In the genomic region with DNA sequence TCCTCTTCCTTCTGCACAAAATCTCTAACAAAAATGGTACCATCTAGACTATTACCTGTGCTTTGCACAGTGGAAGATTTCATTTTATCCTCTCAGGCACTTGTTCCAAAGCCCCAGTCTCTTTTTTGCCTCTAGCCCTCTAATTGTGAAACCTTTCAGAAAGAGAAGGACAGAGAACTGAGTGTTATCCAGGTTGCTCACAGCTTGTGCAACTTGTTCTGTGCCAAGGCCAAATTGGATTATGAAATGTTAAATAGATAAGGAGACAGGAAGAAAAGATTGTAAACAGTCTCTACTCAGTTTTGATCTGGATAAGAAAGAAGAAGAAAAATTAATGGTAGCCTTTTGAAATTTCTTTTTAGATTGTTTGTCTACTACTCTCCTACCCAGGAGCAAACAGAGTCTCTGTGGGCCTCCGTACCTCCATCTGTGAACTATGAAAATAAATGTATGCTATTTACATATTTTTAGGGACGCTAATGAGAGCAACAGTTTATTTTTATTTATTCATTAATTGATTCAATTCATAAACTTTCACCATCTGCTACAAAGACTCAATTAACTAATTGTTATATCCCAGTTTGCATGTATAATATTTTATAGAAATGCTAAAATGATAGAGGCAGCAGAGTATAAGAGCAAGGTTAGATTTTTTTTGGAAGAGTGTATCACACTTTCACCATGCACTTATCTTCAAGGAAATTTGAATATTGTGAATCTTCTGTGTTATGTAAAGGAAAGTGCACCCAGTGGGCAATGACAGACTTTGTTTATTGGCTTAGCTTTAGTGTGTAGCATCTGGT, we compare ENCODE assay signal across 1 cellular context.
TF ChIP-seq lines count a peak whose summit lies in the region.

No MANE protein-coding gene starts in this region.

TF ChIP-seq in HepG2, 621 proteins besides CTCF, POLR2A, EP300 and RAD21 (continued from another document):
- TF ChIP-seq, protein P1, sequence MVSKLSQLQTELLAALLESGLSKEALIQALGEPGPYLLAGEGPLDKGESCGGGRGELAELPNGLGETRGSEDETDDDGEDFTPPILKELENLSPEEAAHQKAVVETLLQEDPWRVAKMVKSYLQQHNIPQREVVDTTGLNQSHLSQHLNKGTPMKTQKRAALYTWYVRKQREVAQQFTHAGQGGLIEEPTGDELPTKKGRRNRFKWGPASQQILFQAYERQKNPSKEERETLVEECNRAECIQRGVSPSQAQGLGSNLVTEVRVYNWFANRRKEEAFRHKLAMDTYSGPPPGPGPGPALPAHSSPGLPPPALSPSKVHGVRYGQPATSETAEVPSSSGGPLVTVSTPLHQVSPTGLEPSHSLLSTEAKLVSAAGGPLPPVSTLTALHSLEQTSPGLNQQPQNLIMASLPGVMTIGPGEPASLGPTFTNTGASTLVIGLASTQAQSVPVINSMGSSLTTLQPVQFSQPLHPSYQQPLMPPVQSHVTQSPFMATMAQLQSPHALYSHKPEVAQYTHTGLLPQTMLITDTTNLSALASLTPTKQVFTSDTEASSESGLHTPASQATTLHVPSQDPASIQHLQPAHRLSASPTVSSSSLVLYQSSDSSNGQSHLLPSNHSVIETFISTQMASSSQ (IDR thresholded peaks at IDR 0.05; ENCODE audit: low read depth): no peak
- TF ChIP-seq, protein P1 (CRISPR knock-in tag; IDR thresholded peaks at IDR 0.05; ENCODE audit: borderline replicate concordance): peak; percentile 46; the same call in 1 of the 2 replicates
- TF ChIP-seq, protein P2, sequence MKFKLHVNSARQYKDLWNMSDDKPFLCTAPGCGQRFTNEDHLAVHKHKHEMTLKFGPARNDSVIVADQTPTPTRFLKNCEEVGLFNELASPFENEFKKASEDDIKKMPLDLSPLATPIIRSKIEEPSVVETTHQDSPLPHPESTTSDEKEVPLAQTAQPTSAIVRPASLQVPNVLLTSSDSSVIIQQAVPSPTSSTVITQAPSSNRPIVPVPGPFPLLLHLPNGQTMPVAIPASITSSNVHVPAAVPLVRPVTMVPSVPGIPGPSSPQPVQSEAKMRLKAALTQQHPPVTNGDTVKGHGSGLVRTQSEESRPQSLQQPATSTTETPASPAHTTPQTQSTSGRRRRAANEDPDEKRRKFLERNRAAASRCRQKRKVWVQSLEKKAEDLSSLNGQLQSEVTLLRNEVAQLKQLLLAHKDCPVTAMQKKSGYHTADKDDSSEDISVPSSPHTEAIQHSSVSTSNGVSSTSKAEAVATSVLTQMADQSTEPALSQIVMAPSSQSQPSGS (CRISPR knock-in tag; IDR thresholded peaks at IDR 0.05): peak; percentile 62; the same call in 1 of the 2 replicates
- TF ChIP-seq GFI1 (CRISPR knock-in tag; IDR thresholded peaks at IDR 0.05; ENCODE audit: borderline replicate concordance) (no peak), ZNF468 (CRISPR knock-in tag; IDR thresholded peaks at IDR 0.05) (no peak), ADNP (CRISPR knock-in tag; IDR thresholded peaks at IDR 0.05) (no peak), ETV5 (CRISPR knock-in tag; IDR thresholded peaks at IDR 0.05; ENCODE audit: borderline replicate concordance) (peak; percentile 80; the same call in 1 of the 2 replicates), GATAD2A (CRISPR knock-in tag; IDR thresholded peaks at IDR 0.05) (peak; percentile 98), ZKSCAN8 (CRISPR knock-in tag; IDR thresholded peaks at IDR 0.05; ENCODE audit: borderline replicate concordance) (peak; percentile 62; the same call in 1 of the 2 replicates), KDM1A (CRISPR knock-in tag; IDR thresholded peaks at IDR 0.05) (peak; percentile 83; the same call in 1 of the 2 replicates), FOXA3 (CRISPR knock-in tag; IDR thresholded peaks at IDR 0.05) (peak; percentile 89), SUZ12 (IDR thresholded peaks at IDR 0.05; ENCODE audit: low read depth, low read length) (no peak), ZNF552 (CRISPR knock-in tag; IDR thresholded peaks at IDR 0.05; ENCODE audit: borderline replicate concordance) (no peak), ZNF253 (CRISPR knock-in tag; IDR thresholded peaks at IDR 0.05; ENCODE audit: borderline replicate concordance) (no peak), PITX1 (CRISPR knock-in tag; IDR thresholded peaks at IDR 0.05) (0 out of 2 replicates have a peak, but pooled peaks have one; percentile 52), THAP11 (CRISPR knock-in tag; IDR thresholded peaks at IDR 0.05) (peak; percentile 46; the same call in 1 of the 2 replicates), CEBPG (CRISPR knock-in tag; IDR thresholded peaks at IDR 0.05) (peak; percentile 93), TCF7 (IDR thresholded peaks at IDR 0.05; ENCODE audit: low read depth) (peak; percentile 50), ZNF124 (CRISPR knock-in tag; IDR thresholded peaks at IDR 0.05) (0 out of 2 replicates have a peak, but pooled peaks have one; percentile 60), ZNF788 (CRISPR knock-in tag; IDR thresholded peaks at IDR 0.05; ENCODE audit: borderline replicate concordance) (no peak), NR2F6 (IDR thresholded peaks at IDR 0.05) (no peak), NR2F6 (CRISPR knock-in tag; IDR thresholded peaks at IDR 0.05) (peak; percentile 52; the same call in 1 of the 2 replicates), RARA (CRISPR knock-in tag; IDR thresholded peaks at IDR 0.05) (peak; percentile 62), ZNF260 (CRISPR knock-in tag; IDR thresholded peaks at IDR 0.05; ENCODE audit: borderline replicate concordance, low read depth) (no peak), AHR (CRISPR knock-in tag; IDR thresholded peaks at IDR 0.05) (no peak), HDAC2 (CRISPR knock-in tag; IDR thresholded peaks at IDR 0.05) (peak; percentile 68; the same call in 1 of the 2 replicates), ZNF891 (CRISPR knock-in tag; IDR thresholded peaks at IDR 0.05) (no peak), FOXK1 (CRISPR knock-in tag; IDR thresholded peaks at IDR 0.05; ENCODE audit: borderline replicate concordance, low read depth) (peak; percentile 48; the same call in 1 of the 2 replicates)
- TF ChIP-seq, protein P3, sequence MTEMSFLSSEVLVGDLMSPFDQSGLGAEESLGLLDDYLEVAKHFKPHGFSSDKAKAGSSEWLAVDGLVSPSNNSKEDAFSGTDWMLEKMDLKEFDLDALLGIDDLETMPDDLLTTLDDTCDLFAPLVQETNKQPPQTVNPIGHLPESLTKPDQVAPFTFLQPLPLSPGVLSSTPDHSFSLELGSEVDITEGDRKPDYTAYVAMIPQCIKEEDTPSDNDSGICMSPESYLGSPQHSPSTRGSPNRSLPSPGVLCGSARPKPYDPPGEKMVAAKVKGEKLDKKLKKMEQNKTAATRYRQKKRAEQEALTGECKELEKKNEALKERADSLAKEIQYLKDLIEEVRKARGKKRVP (CRISPR knock-in tag; IDR thresholded peaks at IDR 0.05): peak in 1 of 2 experiments; percentile 59; a peak in 1 of 4 replicates
- TF ChIP-seq, protein P4, sequence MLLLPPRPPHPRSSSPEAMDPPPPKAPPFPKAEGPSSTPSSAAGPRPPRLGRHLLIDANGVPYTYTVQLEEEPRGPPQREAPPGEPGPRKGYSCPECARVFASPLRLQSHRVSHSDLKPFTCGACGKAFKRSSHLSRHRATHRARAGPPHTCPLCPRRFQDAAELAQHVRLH (CRISPR knock-in tag; IDR thresholded peaks at IDR 0.05; ENCODE audit: borderline replicate concordance, low read depth): peak; percentile 46; the same call in 1 of the 2 replicates
- TF ChIP-seq, protein P5, sequence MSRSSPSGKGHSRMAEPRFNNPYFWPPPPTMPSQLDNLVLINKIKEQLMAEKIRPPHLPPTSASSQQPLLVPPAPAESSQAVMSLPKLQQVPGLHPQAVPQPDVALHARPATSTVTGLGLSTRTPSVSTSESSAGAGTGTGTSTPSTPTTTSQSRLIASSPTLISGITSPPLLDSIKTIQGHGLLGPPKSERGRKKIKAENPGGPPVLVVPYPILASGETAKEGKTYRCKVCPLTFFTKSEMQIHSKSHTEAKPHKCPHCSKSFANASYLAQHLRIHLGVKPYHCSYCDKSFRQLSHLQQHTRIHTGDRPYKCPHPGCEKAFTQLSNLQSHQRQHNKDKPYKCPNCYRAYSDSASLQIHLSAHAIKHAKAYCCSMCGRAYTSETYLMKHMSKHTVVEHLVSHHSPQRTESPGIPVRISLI (CRISPR knock-in tag; IDR thresholded peaks at IDR 0.05; ENCODE audit: borderline replicate concordance): peak; percentile 36; the same call in 1 of the 2 replicates
- TF ChIP-seq, protein P6, sequence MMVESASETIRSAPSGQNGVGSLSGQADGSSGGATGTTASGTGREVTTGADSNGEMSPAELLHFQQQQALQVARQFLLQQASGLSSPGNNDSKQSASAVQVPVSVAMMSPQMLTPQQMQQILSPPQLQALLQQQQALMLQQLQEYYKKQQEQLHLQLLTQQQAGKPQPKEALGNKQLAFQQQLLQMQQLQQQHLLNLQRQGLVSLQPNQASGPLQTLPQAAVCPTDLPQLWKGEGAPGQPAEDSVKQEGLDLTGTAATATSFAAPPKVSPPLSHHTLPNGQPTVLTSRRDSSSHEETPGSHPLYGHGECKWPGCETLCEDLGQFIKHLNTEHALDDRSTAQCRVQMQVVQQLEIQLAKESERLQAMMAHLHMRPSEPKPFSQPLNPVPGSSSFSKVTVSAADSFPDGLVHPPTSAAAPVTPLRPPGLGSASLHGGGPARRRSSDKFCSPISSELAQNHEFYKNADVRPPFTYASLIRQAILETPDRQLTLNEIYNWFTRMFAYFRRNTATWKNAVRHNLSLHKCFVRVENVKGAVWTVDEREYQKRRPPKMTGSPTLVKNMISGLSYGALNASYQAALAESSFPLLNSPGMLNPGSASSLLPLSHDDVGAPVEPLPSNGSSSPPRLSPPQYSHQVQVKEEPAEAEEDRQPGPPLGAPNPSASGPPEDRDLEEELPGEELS (CRISPR knock-in tag; IDR thresholded peaks at IDR 0.05): peak; percentile 77
- TF ChIP-seq, protein P7, sequence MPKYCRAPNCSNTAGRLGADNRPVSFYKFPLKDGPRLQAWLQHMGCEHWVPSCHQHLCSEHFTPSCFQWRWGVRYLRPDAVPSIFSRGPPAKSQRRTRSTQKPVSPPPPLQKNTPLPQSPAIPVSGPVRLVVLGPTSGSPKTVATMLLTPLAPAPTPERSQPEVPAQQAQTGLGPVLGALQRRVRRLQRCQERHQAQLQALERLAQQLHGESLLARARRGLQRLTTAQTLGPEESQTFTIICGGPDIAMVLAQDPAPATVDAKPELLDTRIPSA (CRISPR knock-in tag; IDR thresholded peaks at IDR 0.05; ENCODE audit: borderline replicate concordance): no peak
- TF ChIP-seq, protein P8, sequence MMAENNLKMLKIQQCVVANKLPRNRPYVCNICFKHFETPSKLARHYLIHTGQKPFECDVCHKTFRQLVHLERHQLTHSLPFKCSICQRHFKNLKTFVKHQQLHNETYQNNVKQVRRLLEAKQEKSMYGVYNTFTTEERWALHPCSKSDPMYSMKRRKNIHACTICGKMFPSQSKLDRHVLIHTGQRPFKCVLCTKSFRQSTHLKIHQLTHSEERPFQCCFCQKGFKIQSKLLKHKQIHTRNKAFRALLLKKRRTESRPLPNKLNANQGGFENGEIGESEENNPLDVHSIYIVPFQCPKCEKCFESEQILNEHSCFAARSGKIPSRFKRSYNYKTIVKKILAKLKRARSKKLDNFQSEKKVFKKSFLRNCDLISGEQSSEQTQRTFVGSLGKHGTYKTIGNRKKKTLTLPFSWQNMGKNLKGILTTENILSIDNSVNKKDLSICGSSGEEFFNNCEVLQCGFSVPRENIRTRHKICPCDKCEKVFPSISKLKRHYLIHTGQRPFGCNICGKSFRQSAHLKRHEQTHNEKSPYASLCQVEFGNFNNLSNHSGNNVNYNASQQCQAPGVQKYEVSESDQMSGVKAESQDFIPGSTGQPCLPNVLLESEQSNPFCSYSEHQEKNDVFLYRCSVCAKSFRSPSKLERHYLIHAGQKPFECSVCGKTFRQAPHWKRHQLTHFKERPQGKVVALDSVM (CRISPR knock-in tag; IDR thresholded peaks at IDR 0.05): peak; percentile 74
- TF ChIP-seq, protein P9, sequence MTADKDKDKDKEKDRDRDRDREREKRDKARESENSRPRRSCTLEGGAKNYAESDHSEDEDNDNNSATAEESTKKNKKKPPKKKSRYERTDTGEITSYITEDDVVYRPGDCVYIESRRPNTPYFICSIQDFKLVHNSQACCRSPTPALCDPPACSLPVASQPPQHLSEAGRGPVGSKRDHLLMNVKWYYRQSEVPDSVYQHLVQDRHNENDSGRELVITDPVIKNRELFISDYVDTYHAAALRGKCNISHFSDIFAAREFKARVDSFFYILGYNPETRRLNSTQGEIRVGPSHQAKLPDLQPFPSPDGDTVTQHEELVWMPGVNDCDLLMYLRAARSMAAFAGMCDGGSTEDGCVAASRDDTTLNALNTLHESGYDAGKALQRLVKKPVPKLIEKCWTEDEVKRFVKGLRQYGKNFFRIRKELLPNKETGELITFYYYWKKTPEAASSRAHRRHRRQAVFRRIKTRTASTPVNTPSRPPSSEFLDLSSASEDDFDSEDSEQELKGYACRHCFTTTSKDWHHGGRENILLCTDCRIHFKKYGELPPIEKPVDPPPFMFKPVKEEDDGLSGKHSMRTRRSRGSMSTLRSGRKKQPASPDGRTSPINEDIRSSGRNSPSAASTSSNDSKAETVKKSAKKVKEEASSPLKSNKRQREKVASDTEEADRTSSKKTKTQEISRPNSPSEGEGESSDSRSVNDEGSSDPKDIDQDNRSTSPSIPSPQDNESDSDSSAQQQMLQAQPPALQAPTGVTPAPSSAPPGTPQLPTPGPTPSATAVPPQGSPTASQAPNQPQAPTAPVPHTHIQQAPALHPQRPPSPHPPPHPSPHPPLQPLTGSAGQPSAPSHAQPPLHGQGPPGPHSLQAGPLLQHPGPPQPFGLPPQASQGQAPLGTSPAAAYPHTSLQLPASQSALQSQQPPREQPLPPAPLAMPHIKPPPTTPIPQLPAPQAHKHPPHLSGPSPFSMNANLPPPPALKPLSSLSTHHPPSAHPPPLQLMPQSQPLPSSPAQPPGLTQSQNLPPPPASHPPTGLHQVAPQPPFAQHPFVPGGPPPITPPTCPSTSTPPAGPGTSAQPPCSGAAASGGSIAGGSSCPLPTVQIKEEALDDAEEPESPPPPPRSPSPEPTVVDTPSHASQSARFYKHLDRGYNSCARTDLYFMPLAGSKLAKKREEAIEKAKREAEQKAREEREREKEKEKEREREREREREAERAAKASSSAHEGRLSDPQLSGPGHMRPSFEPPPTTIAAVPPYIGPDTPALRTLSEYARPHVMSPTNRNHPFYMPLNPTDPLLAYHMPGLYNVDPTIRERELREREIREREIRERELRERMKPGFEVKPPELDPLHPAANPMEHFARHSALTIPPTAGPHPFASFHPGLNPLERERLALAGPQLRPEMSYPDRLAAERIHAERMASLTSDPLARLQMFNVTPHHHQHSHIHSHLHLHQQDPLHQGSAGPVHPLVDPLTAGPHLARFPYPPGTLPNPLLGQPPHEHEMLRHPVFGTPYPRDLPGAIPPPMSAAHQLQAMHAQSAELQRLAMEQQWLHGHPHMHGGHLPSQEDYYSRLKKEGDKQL (CRISPR knock-in tag; IDR thresholded peaks at IDR 0.05; ENCODE audit: low read depth): peak; percentile 82
